Comparison of ENCODE assay signal across 8 cellular contexts in the genomic region with DNA sequence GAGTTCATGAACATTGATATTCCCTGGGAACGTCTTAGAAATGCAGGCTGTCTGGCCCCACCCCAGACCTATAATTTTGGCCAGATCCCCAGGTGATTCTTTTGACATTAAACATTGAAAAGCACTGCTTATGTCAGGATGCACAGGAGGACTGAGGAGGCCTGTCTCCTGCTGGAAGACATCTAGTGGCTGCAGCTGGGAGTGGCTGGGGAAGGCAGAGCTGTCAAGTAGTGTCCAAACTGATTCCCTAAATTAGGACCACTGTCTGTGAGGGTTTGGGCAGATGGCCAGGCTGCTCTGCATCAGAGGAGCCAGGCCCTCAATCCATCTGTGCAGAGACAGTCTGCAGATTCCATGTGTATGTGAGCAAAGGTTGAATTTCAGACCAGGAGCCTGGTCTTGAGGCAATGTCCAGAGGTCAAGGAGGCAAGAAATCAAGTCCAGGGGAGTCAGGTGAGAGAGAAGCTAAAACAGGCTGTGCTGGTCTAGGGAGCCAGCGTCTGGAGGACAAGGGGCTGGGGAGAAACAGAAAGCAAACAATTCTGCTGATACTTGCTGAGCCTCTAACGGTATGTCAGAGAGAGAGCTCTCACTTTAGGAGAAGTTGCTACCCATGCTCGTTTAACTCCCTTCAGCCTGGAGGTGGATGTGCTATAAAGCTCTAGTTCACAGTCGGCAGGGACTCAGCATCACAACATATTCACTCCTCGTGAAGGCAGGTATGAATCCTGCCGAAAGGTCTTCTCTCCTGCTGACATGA. TPM values are rescaled to one million over a fixed set of nuclear protein-coding genes. Genes with fewer than 3 reads are reported as not detected.
DNase-seq lines count a peak whose midpoint lies in the region; TF ChIP-seq lines count a peak whose summit lies in the region.

No MANE protein-coding gene starts in this region.

- peak; percentile 79 for DNase-seq in activated CD4-positive, alpha-beta T cell treated with anti-CD3 and anti-CD28 coated beads, Interleukin-2, amount 10 ng/mL, durations not matched to agents 24 days and 14 days
- no peak for DNase-seq in activated CD4-positive, alpha-beta T cell treated with anti-CD3 and anti-CD28 coated beads for 1 hour
- DNase-seq in HT1080 (ENCODE audit: low read depth) (peak; percentile 24), germinal center (ENCODE audit: low spot score) (peak; percentile 25), sigmoid colon (no peak), NCI-H2107 (lab: John Stamatoyannopoulos, UW) (no peak), cortex of kidney (lab: John Stamatoyannopoulos, UW) (no peak)
- DNase-seq in activated CD4-positive, alpha-beta T cell treated with anti-CD3 and anti-CD28 coated beads, Interleukin-2, amount 10 ng/mL, durations not matched to agents 7 days and 5 days: peak; percentile 26

- intact Hi-C loops in activated CD4-positive, alpha-beta T cell treated with anti-CD3 and anti-CD28 coated beads, Interleukin-2, amount 10 ng/mL, durations not matched to agents 24 days and 14 days (cut with micrococcal nuclease): loop anchor here (2.0 to 5.0 kb wide), 5 partner anchors 19 to 461 kb away; a partner anchor contains a TSS
- intact Hi-C loops in sigmoid colon (cut with DNase I): no loop called here

- no peaks in the 10 kb centered on the region for H3K27me3 Mint-ChIP-seq in activated CD4-positive, alpha-beta T cell treated with anti-CD3 and anti-CD28 coated beads, Interleukin-2, amount 10 ng/mL, durations not matched to agents 24 days and 14 days
- H3K27me3 Mint-ChIP-seq in activated CD4-positive, alpha-beta T cell treated with anti-CD3 and anti-CD28 coated beads, Interleukin-2, amount 10 ng/mL, durations not matched to agents 7 days and 5 days: no peaks in the 10 kb centered on the region

- H3K4me3 ChIP-seq in sigmoid colon: no peak overlapping the region

- H3K9me3 Mint-ChIP-seq in activated CD4-positive, alpha-beta T cell treated with anti-CD3 and anti-CD28 coated beads, Interleukin-2, amount 10 ng/mL, durations not matched to agents 24 days and 14 days: peaks cover 5% of the 10 kb centered on the region
- H3K9me3 Mint-ChIP-seq in activated CD4-positive, alpha-beta T cell treated with anti-CD3 and anti-CD28 coated beads, Interleukin-2, amount 10 ng/mL, durations not matched to agents 7 days and 5 days: peaks cover 3% of the 10 kb centered on the region

- POLR2A ChIA-PET in activated CD4-positive, alpha-beta T cell treated with anti-CD3 and anti-CD28 coated beads, Interleukin-2, amount 10 ng/mL, durations not matched to agents 7 days and 5 days (lab: Charles Lee): interaction anchor here (1.0 kb wide), 1 partner anchor 198 kb away, joined by 4 read pairs; a partner anchor contains a TSS

- no peak for TF ChIP-seq POLR2A in sigmoid colon (IDR thresholded peaks at IDR 0.05)

- peak in 3 of 4 experiments; percentile 21 to 30 (median 28) for TF ChIP-seq CTCF in sigmoid colon (IDR thresholded peaks at IDR 0.05)

- 55 to 72% methylated on average over 7 of the region's 7 CpGs for WGBS in sigmoid colon, 2 donors

- H3K36me3 ChIP-seq in sigmoid colon: no peaks in the 10 kb centered on the region

- H3K27ac ChIP-seq in sigmoid colon: peak overlapping the region in 1 of 4 donors; percentile 45

- peaks cover 66% of the 10 kb centered on the region for H3K4me1 Mint-ChIP-seq in activated CD4-positive, alpha-beta T cell treated with anti-CD3 and anti-CD28 coated beads, Interleukin-2, amount 10 ng/mL, durations not matched to agents 24 days and 14 days
- H3K4me1 Mint-ChIP-seq in activated CD4-positive, alpha-beta T cell treated with anti-CD3 and anti-CD28 coated beads, Interleukin-2, amount 10 ng/mL, durations not matched to agents 7 days and 5 days: peaks cover 74% of the 10 kb centered on the region

- CTCF ChIA-PET in activated CD4-positive, alpha-beta T cell treated with anti-CD3 and anti-CD28 coated beads, Interleukin-2, amount 10 ng/mL, durations not matched to agents 7 days and 5 days (lab: Charles Lee): interaction anchor here (0.6 to 3.7 kb wide), 7 partner anchors 9 to 126 kb away, joined by 3 to 10 read pairs (median 3); a partner anchor contains a TSS

- peak overlapping the region; percentile 67 for H3K27ac Mint-ChIP-seq in activated CD4-positive, alpha-beta T cell treated with anti-CD3 and anti-CD28 coated beads, Interleukin-2, amount 10 ng/mL, durations not matched to agents 24 days and 14 days
- H3K27ac Mint-ChIP-seq in activated CD4-positive, alpha-beta T cell treated with anti-CD3 and anti-CD28 coated beads, Interleukin-2, amount 10 ng/mL, durations not matched to agents 7 days and 5 days: peak overlapping the region; percentile 81

- H3K9me3 ChIP-seq in sigmoid colon: no peaks in the 10 kb centered on the region

- no peaks in the 10 kb centered on the region for H3K27me3 ChIP-seq in sigmoid colon

- H3K36me3 Mint-ChIP-seq in activated CD4-positive, alpha-beta T cell treated with anti-CD3 and anti-CD28 coated beads, Interleukin-2, amount 10 ng/mL, durations not matched to agents 24 days and 14 days (ENCODE audit: low read depth): peaks cover 2% of the 10 kb centered on the region
- H3K36me3 Mint-ChIP-seq in activated CD4-positive, alpha-beta T cell treated with anti-CD3 and anti-CD28 coated beads, Interleukin-2, amount 10 ng/mL, durations not matched to agents 7 days and 5 days (ENCODE audit: low read depth): peaks cover 10% of the 10 kb centered on the region

- peaks cover 0 to 29% (median 27%) of the 10 kb centered on the region in 4 donors for H3K4me1 ChIP-seq in sigmoid colon

- TF ChIP-seq EP300 in sigmoid colon (IDR thresholded peaks at IDR 0.05): no peak

- H3K4me3 Mint-ChIP-seq in activated CD4-positive, alpha-beta T cell treated with anti-CD3 and anti-CD28 coated beads, Interleukin-2, amount 10 ng/mL, durations not matched to agents 24 days and 14 days: peak overlapping the region; percentile 66
- no peak overlapping the region for H3K4me3 Mint-ChIP-seq in activated CD4-positive, alpha-beta T cell treated with anti-CD3 and anti-CD28 coated beads, Interleukin-2, amount 10 ng/mL, durations not matched to agents 7 days and 5 days

RNA-seq across cellular contexts. Expression of a gene that starts 15.3 kb away (rescaled TPM):
- total RNA-seq in activated CD4-positive, alpha-beta T cell treated with anti-CD3 and anti-CD28 coated beads, Interleukin-2, amount 10 ng/mL, durations not matched to agents 24 days and 14 days: 13.9 and 14.3 TPM in 2 replicates
- 19.6 and 23.4 TPM in 2 replicates for total RNA-seq in HT1080 (2014; rRNA removed; shearing (Covaris generic))
- 12.9 and 17.9 TPM in 2 replicates for polyA plus RNA-seq in HT1080 (2015; cell fraction: cytosol; rRNA removed)
- polyA plus RNA-seq in HT1080 (2015; cell fraction: nucleus; rRNA removed): 34.7 and 46.2 TPM in 2 replicates
- total RNA-seq in activated CD4-positive, alpha-beta T cell treated with anti-CD3 and anti-CD28 coated beads, Interleukin-2, amount 10 ng/mL, durations not matched to agents 7 days and 5 days: 10 to 100 TPM; 43.5 to 45.6 TPM
- 10 to 100 TPM in 2 of 4 donors, 1 to 10 TPM in 2; 9.0 to 30.2 (median 11.9) TPM for total RNA-seq in sigmoid colon
- polyA plus RNA-seq in sigmoid colon: 100 to 1,000 TPM in 1 of 3 donors, 10 to 100 TPM in 2; 41.0 to 104 (median 96.6) TPM

RNA-seq across cellular contexts. Expression of a gene that starts 28.9 kb away (rescaled TPM):
- total RNA-seq in activated CD4-positive, alpha-beta T cell treated with anti-CD3 and anti-CD28 coated beads, Interleukin-2, amount 10 ng/mL, durations not matched to agents 24 days and 14 days: not detected in 2 replicates
- not detected in 2 replicates for total RNA-seq in HT1080 (2014; rRNA removed; shearing (Covaris generic))
- not detected in 2 replicates for polyA plus RNA-seq in HT1080 (2015; cell fraction: cytosol; rRNA removed)
- not detected in 2 replicates for polyA plus RNA-seq in HT1080 (2015; cell fraction: nucleus; rRNA removed)
- total RNA-seq in activated CD4-positive, alpha-beta T cell treated with anti-CD3 and anti-CD28 coated beads, Interleukin-2, amount 10 ng/mL, durations not matched to agents 7 days and 5 days: not detected
- total RNA-seq in sigmoid colon: not detected
- polyA plus RNA-seq in sigmoid colon: not detected

Comparison
In these comparisons a context has a peak if more than half of its experiments do, and no peak if none do; other contexts are left out.
1. DNase-seq: peak in activated CD4-positive, alpha-beta T cell treated with anti-CD3 and anti-CD28 coated beads, Interleukin-2, amount 10 ng/mL, durations not matched to agents 24 days and 14 days (single experiment), HT1080 (single experiment), activated CD4-positive, alpha-beta T cell treated with anti-CD3 and anti-CD28 coated beads, Interleukin-2, amount 10 ng/mL, durations not matched to agents 7 days and 5 days (single experiment) and germinal center (single experiment); none in activated CD4-positive, alpha-beta T cell treated with anti-CD3 and anti-CD28 coated beads for 1 hour (single experiment), sigmoid colon (single experiment), NCI-H2107 (single experiment) and cortex of kidney (single experiment).